In genomic region chr16:29177888-29178682, GRCh38 we compare ENCODE assay signal across 7 cellular contexts.
DNase-seq lines count a peak whose midpoint lies in the region; ATAC-seq and TF ChIP-seq lines count a peak whose summit lies in the region.
"Not testable (repeated sequence)": the region's sequence is repeated elsewhere in the genome, so short reads cannot be mapped to it uniquely, and the experiment has no call there.

No MANE protein-coding gene starts in this region.

- peak; percentile 83 for TF ChIP-seq EP300 in ovary (IDR thresholded peaks at IDR 0.05)
- not testable (repeated sequence) for TF ChIP-seq EP300 in suprapubic skin (IDR thresholded peaks at IDR 0.05)

- 95 to 98% methylated on average over 8 to 23 of the region's 24 CpGs for WGBS in endodermal cell (ENCODE audit: insufficient coverage in 1 of 2, insufficient read length in 1 of 2), 2 experiments
- 19% methylated on average over 6 of the region's 24 CpGs for WGBS in right lobe of liver (ENCODE audit: insufficient coverage, low coverage, low lambda C conversion rate, missing lambda C conversion rate)
- 11 to 21% (median 15%) methylated on average over 15 to 24 of the region's 24 CpGs for WGBS in ovary, 3 donors
- WGBS in suprapubic skin = 73% methylated on average over 14 of the region's 24 CpGs

- H3K9me3 Mint-ChIP-seq in endodermal cell = not testable (repeated sequence)

- H3K36me3 ChIP-seq in H7 (replicated peaks; ENCODE audit: control insufficient read depth, insufficient read depth, low read length); adipocyte (ENCODE audit: control insufficient read depth, insufficient read depth, low read length, severe bottlenecking); endodermal cell (ENCODE audit: control insufficient read depth, insufficient read depth, low read length); right lobe of liver; ovary; suprapubic skin: not testable (repeated sequence)

- peak; percentile 77 to 86 (median 82) for ATAC-seq in right lobe of liver

- peak overlapping the region; percentile 44 for H3K27ac ChIP-seq in endodermal cell (ENCODE audit: low read depth, low read length)
- peak overlapping the region; percentile 92 to 99 (median 95) for H3K27ac ChIP-seq in right lobe of liver
- peak overlapping the region; percentile 82 to 96 for H3K27ac ChIP-seq in ovary
- H3K27ac ChIP-seq in suprapubic skin = peak overlapping the region; percentile 59

- not testable (repeated sequence) for H3K27me3 ChIP-seq in H7 (ENCODE audit: control insufficient read depth, insufficient read depth, low read length); adipocyte (replicated peaks; ENCODE audit: control insufficient read depth, insufficient read depth, low read length); endodermal cell (ENCODE audit: control insufficient read depth, insufficient read depth, low read length, poor library complexity, severe bottlenecking); right lobe of liver; ovary; suprapubic skin

- H3K4me1 Mint-ChIP-seq in endodermal cell = not testable (repeated sequence)

- H3K9ac ChIP-seq in adipocyte (ENCODE audit: low read length) = peak overlapping the region; percentile 66
- H3K9ac ChIP-seq in endodermal cell (ENCODE audit: extremely low read depth, low read length, poor library complexity, severe bottlenecking) = not testable (repeated sequence)

- intact Hi-C loops in cardiac septum (cut with DNase I); right lobe of liver (cut with DNase I); ovary (cut with DNase I): not testable (repeated sequence)

- not testable (repeated sequence) for H3K27ac Mint-ChIP-seq in endodermal cell

- H3K36me3 Mint-ChIP-seq in endodermal cell (ENCODE audit: low read depth) = not testable (repeated sequence)

- H3K27me3 Mint-ChIP-seq in endodermal cell (ENCODE audit: insufficient read depth) = not testable (repeated sequence)

- not testable (repeated sequence) for H3K4me3 ChIP-seq in H7 (ENCODE audit: insufficient read depth, low read depth, low read length); adipocyte (ENCODE audit: low read length); endodermal cell (ENCODE audit: low read length); right lobe of liver; ovary; suprapubic skin

- DNase-seq in H7 (peak; percentile 64), cardiac septum (ENCODE audit: low spot score) (peak; percentile 89), right lobe of liver (peak; percentile 94 to 98 (median 97)), ovary (peak; percentile 82 to 88 (median 84))
- DNase-seq in adipocyte (ENCODE audit: low read depth); endodermal cell; suprapubic skin (ENCODE audit: low spot score in 2 of 2): not testable (repeated sequence)

- H3K4me3 Mint-ChIP-seq in endodermal cell = not testable (repeated sequence)

- not testable (repeated sequence) for TF ChIP-seq POLR2A in right lobe of liver (IDR thresholded peaks at IDR 0.05); ovary (IDR thresholded peaks at IDR 0.05); suprapubic skin (IDR thresholded peaks at IDR 0.05)

- H3K4me1 ChIP-seq in adipocyte (ENCODE audit: control insufficient read depth, insufficient read depth, low read length) = peaks cover 18% of the 10 kb centered on the region
- not testable (repeated sequence) for H3K4me1 ChIP-seq in endodermal cell (ENCODE audit: control insufficient read depth, insufficient read depth, low read length)
- peaks cover 0 to 35% (median 14%) of the 10 kb centered on the region in 4 donors for H3K4me1 ChIP-seq in right lobe of liver
- H3K4me1 ChIP-seq in ovary (ENCODE audit: insufficient read depth) = peaks cover 14% of the 10 kb centered on the region
- H3K4me1 ChIP-seq in suprapubic skin = peaks cover 11% of the 10 kb centered on the region

- not testable (repeated sequence) for H3K9me3 ChIP-seq in adipocyte (ENCODE audit: control insufficient read depth, low read length); endodermal cell (ENCODE audit: control insufficient read depth, low read length); right lobe of liver; ovary; suprapubic skin

- not testable (repeated sequence) for TF ChIP-seq CTCF in endodermal cell (conservative IDR thresholded peaks at IDR 0.05); ovary (IDR thresholded peaks at IDR 0.05); suprapubic skin (IDR thresholded peaks at IDR 0.05)
- peak in 1 of 4 donors; percentile 5 for TF ChIP-seq CTCF in right lobe of liver (IDR thresholded peaks at IDR 0.05)

Comparison
In these comparisons a context has a peak if more than half of its experiments do, and no peak if none do; other contexts are left out.
1. H3K27ac ChIP-seq: peak in every context shown above with its lines; median percentile 95 in right lobe of liver; 89 in ovary; 59 in suprapubic skin; 44 in endodermal cell.